ENCODE assay signal across 8 cellular contexts in genomic region chr19:8390617-8390981, GRCh38. TPM values are rescaled to one million over a fixed set of nuclear protein-coding genes. Genes with fewer than 3 reads are reported as not detected.
A peak's percentile ranks its signal among the peaks of the same experiment; 100 is the strongest.
DNase-seq lines count a peak whose midpoint lies in the region; ATAC-seq and TF ChIP-seq lines count a peak whose summit lies in the region.

No MANE protein-coding gene starts in this region.

- H3K9me3 Mint-ChIP-seq in activated CD4-positive, alpha-beta memory T cell treated with anti-CD3 and anti-CD28 coated beads for 36 hours: peaks cover 7% of the 10 kb centered on the region

- intact Hi-C loops in activated CD4-positive, alpha-beta memory T cell treated with anti-CD3 and anti-CD28 coated beads for 36 hours (cut with micrococcal nuclease): loop anchor here (1.0 to 5.0 kb wide), 7 partner anchors 23 to 442 kb away; partner anchors contain the start of genes HNRNPM, MARCHF2, MBD3L1 and MYO1F
- intact Hi-C loops in right lobe of liver (cut with DNase I): no loop called here

- POLR2A ChIA-PET in activated CD4-positive, alpha-beta memory T cell treated with anti-CD3 and anti-CD28 coated beads for 36 hours (lab: Charles Lee): interaction anchor here (0.6 to 2.0 kb wide), 4 partner anchors 29 to 187 kb away, joined by 3 to 8 read pairs (median 4); partner anchors contain the start of genes NDUFA7, RPS28 and ZNF414

- H3K4me1 ChIP-seq in BLaER1 treated with 17β-estradiol and CSF1 and Interleukin-3, amounts not matched to agents 10 nM and 100 nM: peaks cover 27 to 52% (median 47%) of the 10 kb centered on the region in 10 experiments
- H3K4me1 ChIP-seq in right lobe of liver: peaks cover 0 to 64% (median 26%) of the 10 kb centered on the region in 4 donors

- TF ChIP-seq CTCF in right lobe of liver (IDR thresholded peaks at IDR 0.05): no peak

- H3K4me3 Mint-ChIP-seq in activated CD4-positive, alpha-beta memory T cell treated with anti-CD3 and anti-CD28 coated beads for 36 hours: peak overlapping the region; percentile 61

- peaks cover 48 to 49% (median 48%) of the 10 kb centered on the region in 11 experiments for H4K20me1 ChIP-seq in BLaER1 treated with 17β-estradiol and CSF1 and Interleukin-3, amounts not matched to agents 10 nM and 100 nM

- H3K4me2 ChIP-seq in BLaER1 treated with 17β-estradiol and CSF1 and Interleukin-3, amounts not matched to agents 10 nM and 100 nM: peak overlapping the region; percentile 70 to 87 (median 79); a peak in 21 of 22 replicates

- H3K27me3 ChIP-seq in BLaER1 treated with 17β-estradiol and CSF1 and Interleukin-3, amounts not matched to agents 10 nM and 100 nM: no peaks in the 10 kb centered on the region
- no peaks in the 10 kb centered on the region for H3K27me3 ChIP-seq in right lobe of liver

- DNase-seq in NCI-H748 treated with DMSO at 0.1 percent for 48 hours (lab: John Stamatoyannopoulos, UW) (peak; percentile 64), dermis microvascular lymphatic vessel endothelial cell (ENCODE audit: low read depth in 2 of 2) (peak; percentile 87 to 96), right lobe of liver (peak; percentile 98 to 99 (median 99))
- DNase-seq in activated CD4-positive, alpha-beta memory T cell treated with anti-CD3 and anti-CD28 coated beads for 36 hours: peak; percentile 97
- peak; percentile 90 for DNase-seq in stimulated activated CD4-positive, alpha-beta T cell treated with anti-CD3 and anti-CD28 coated beads, Interleukin-4, amount 100 ng/mL, for 1 hour

- peak overlapping the region; percentile 97 to 100 (median 100) for H3K9ac ChIP-seq in BLaER1 treated with 17β-estradiol and CSF1 and Interleukin-3, amounts not matched to agents 10 nM and 100 nM

- peak overlapping the region; percentile 66 for H3K27ac Mint-ChIP-seq in activated CD4-positive, alpha-beta memory T cell treated with anti-CD3 and anti-CD28 coated beads for 36 hours

- WGBS in right lobe of liver (ENCODE audit: insufficient coverage, low coverage, low lambda C conversion rate, missing lambda C conversion rate): 2% methylated on average over 21 of the region's 28 CpGs

- peaks cover 3% of the 10 kb centered on the region for H3K36me3 Mint-ChIP-seq in activated CD4-positive, alpha-beta memory T cell treated with anti-CD3 and anti-CD28 coated beads for 36 hours

- no peaks in the 10 kb centered on the region for H3K27me3 Mint-ChIP-seq in activated CD4-positive, alpha-beta memory T cell treated with anti-CD3 and anti-CD28 coated beads for 36 hours

- CTCF ChIA-PET in activated CD4-positive, alpha-beta memory T cell treated with anti-CD3 and anti-CD28 coated beads for 36 hours (lab: Charles Lee): interaction anchor here (0.6 to 1.2 kb wide), 2 partner anchors 37 to 121 kb away, joined by 3 read pairs; no protein-coding TSS in a partner anchor

- H3K4me1 Mint-ChIP-seq in activated CD4-positive, alpha-beta memory T cell treated with anti-CD3 and anti-CD28 coated beads for 36 hours (ENCODE audit: low read depth): peaks cover 19% of the 10 kb centered on the region

- no peak for TF ChIP-seq POLR2A in right lobe of liver (IDR thresholded peaks at IDR 0.05)

- ATAC-seq in GM19328 (IDR thresholded peaks at IDR 0.05; ENCODE audit: unreplicated experiment) (peak; percentile 42), HG03469 (IDR thresholded peaks at IDR 0.05; ENCODE audit: unreplicated experiment) (peak; percentile 16), right lobe of liver (peak; percentile 67 to 85 (median 78))

- peak overlapping the region; percentile 85 to 100 (median 98) for H3K4me3 ChIP-seq in BLaER1 treated with 17β-estradiol and CSF1 and Interleukin-3, amounts not matched to agents 10 nM and 100 nM
- peak overlapping the region; percentile 95 to 100 (median 99) for H3K4me3 ChIP-seq in right lobe of liver

- peaks cover 9 to 45% (median 17%) of the 10 kb centered on the region in 11 experiments; a peak in 20 of 22 replicates for H3K36me3 ChIP-seq in BLaER1 treated with 17β-estradiol and CSF1 and Interleukin-3, amounts not matched to agents 10 nM and 100 nM
- H3K36me3 ChIP-seq in right lobe of liver: no peaks in the 10 kb centered on the region

- peak overlapping the region; percentile 97 to 100 (median 100) for H3K27ac ChIP-seq in BLaER1 treated with 17β-estradiol and CSF1 and Interleukin-3, amounts not matched to agents 10 nM and 100 nM
- peak overlapping the region; percentile 99 to 100 (median 100) for H3K27ac ChIP-seq in right lobe of liver

- peaks cover 8 to 22% (median 18%) of the 10 kb centered on the region in 11 experiments for H3K9me3 ChIP-seq in BLaER1 treated with 17β-estradiol and CSF1 and Interleukin-3, amounts not matched to agents 10 nM and 100 nM (replicated peaks in 1 of 11)
- H3K9me3 ChIP-seq in right lobe of liver: no peaks in the 10 kb centered on the region

RNA-seq across cellular contexts. Expression of gene RAB11B, which starts 0.4 kb away (rescaled TPM):
- 10 to 100 TPM; 74.2 to 74.9 TPM for total RNA-seq in activated CD4-positive, alpha-beta memory T cell treated with anti-CD3 and anti-CD28 coated beads for 36 hours
- 48.1 and 105 TPM in 2 replicates for total RNA-seq in dermis microvascular lymphatic vessel endothelial cell
- total RNA-seq in right lobe of liver: 10 to 100 TPM; 27.2 to 58.0 (median 54.2) TPM

RNA-seq across cellular contexts. Expression of gene MARCHF2, which starts 22.5 kb away (rescaled TPM):
- 10 to 100 TPM; 14.5 to 16.0 TPM for total RNA-seq in activated CD4-positive, alpha-beta memory T cell treated with anti-CD3 and anti-CD28 coated beads for 36 hours
- total RNA-seq in dermis microvascular lymphatic vessel endothelial cell (122 and 194 TPM in 2 replicates), right lobe of liver (100 to 1,000 TPM in 2 of 6 experiments, 10 to 100 TPM in 4; 22.5 to 146 (median 32.3) TPM)

RNA-seq across cellular contexts. Expression of gene ANGPTL4, which starts 26.6 kb away (rescaled TPM):
- total RNA-seq in activated CD4-positive, alpha-beta memory T cell treated with anti-CD3 and anti-CD28 coated beads for 36 hours: 1 to 10 TPM; 1.7 to 2.9 TPM
- total RNA-seq in dermis microvascular lymphatic vessel endothelial cell: 1.0 and 10.7 TPM in 2 replicates
- 100 to 1,000 TPM in 3 of 6 experiments, 10 to 100 TPM in 2, 1 to 10 TPM in 1; 2.3 to 204 (median 125) TPM for total RNA-seq in right lobe of liver

RNA-seq across cellular contexts. Expression of gene KANK3, which starts 47.5 kb away (rescaled TPM):
- 1 to 10 TPM; 2.3 to 2.9 TPM for total RNA-seq in activated CD4-positive, alpha-beta memory T cell treated with anti-CD3 and anti-CD28 coated beads for 36 hours
- total RNA-seq in dermis microvascular lymphatic vessel endothelial cell: 52.8 and 129 TPM in 2 replicates
- 1 to 10 TPM; 2.9 to 6.0 (median 4.2) TPM for total RNA-seq in right lobe of liver

RNA-seq across cellular contexts. Expression of gene HNRNPM, which starts 54.2 kb away (rescaled TPM):
- total RNA-seq in activated CD4-positive, alpha-beta memory T cell treated with anti-CD3 and anti-CD28 coated beads for 36 hours: 100 to 1,000 TPM; 237 to 238 TPM
- total RNA-seq in dermis microvascular lymphatic vessel endothelial cell (68.3 and 70.3 TPM in 2 replicates), right lobe of liver (10 to 100 TPM; 31.8 to 82.5 (median 58.6) TPM)

Comparison
In these comparisons a context has a peak if more than half of its experiments do, and no peak if none do; other contexts are left out.
1. Peak in every context shown above with its lines: DNase-seq, ATAC-seq, H3K4me3 ChIP-seq and H3K27ac ChIP-seq.
2. ATAC-seq: peak in every context shown above with its lines; median percentile 78 in right lobe of liver; 42 in GM19328; 16 in HG03469.